10 cellular contexts compared by ENCODE assay signal in genomic region chr3:172201990-172202318, GRCh38.
DNase-seq lines count a peak whose midpoint lies in the region; ATAC-seq and TF ChIP-seq lines count a peak whose summit lies in the region.
"Had no signal": no experiment of that assay in that cellular context is flagged by ENCODE, and none has a peak within 500 bp of the region (broad histone marks: within the 10 kb centered on the region; RNA-seq: fewer than 3 reads in every experiment).

No MANE protein-coding gene starts in this region.

- TF ChIP-seq CTCF in natural killer cell (IDR thresholded peaks at IDR 0.05) = no peak

- 100% methylated on average over 1 of the region's 3 CpGs; no CpG with 5 or more reads in 1 of the 2 experiments for WGBS in mesodermal cell (ENCODE audit: insufficient coverage in 2 of 2), 2 experiments

- H3K36me3 ChIP-seq in mesodermal cell (ENCODE audit: control insufficient read depth, insufficient read depth, low read length) = peaks cover 38% of the 10 kb centered on the region

- H3K4me1 Mint-ChIP-seq in natural killer cell = peaks cover 58 to 66% of the 10 kb centered on the region in 2 donors
- peaks cover 51 to 62% of the 10 kb centered on the region in 2 donors for H3K4me1 Mint-ChIP-seq in natural killer cell treated with Interleukin-12 subunit alpha and Interleukin-12 subunit beta and Interleukin-15 and Interleukin-18, amount 100 ng/mL, for 72 hours (ENCODE audit: low read depth in 2 of 2)
- H3K4me1 Mint-ChIP-seq: activated CD4-positive, alpha-beta memory T cell treated with anti-CD3 and anti-CD28 coated beads, Interleukin-2, amount 10 ng/mL, durations not matched to agents 7 days and 5 days had no signal

- no peaks in the 10 kb centered on the region for H3K9me3 ChIP-seq in mesodermal cell (ENCODE audit: control insufficient read depth, low read length)

- H3K4me3 ChIP-seq in mesodermal cell (ENCODE audit: extremely low read depth, insufficient read depth, low read length, poor library complexity, severe bottlenecking) = no peak overlapping the region

- peak overlapping the region; percentile 22 to 29 for H3K27ac Mint-ChIP-seq in natural killer cell
- peak overlapping the region in 1 of 2 donors; percentile 79 for H3K27ac Mint-ChIP-seq in natural killer cell treated with Interleukin-12 subunit alpha and Interleukin-12 subunit beta and Interleukin-15 and Interleukin-18, amount 100 ng/mL, for 72 hours
- H3K27ac Mint-ChIP-seq: activated CD4-positive, alpha-beta memory T cell treated with anti-CD3 and anti-CD28 coated beads, Interleukin-2, amount 10 ng/mL, durations not matched to agents 7 days and 5 days had no signal

- H3K4me1 ChIP-seq in mesodermal cell (ENCODE audit: control insufficient read depth, insufficient read depth, low read length, poor library complexity, severe bottlenecking) = peaks cover 19% of the 10 kb centered on the region

- no peaks in the 10 kb centered on the region for H3K27me3 Mint-ChIP-seq in natural killer cell (ENCODE audit: low read depth in 2 of 2)
- H3K27me3 Mint-ChIP-seq in natural killer cell treated with Interleukin-12 subunit alpha and Interleukin-12 subunit beta and Interleukin-15 and Interleukin-18, amount 100 ng/mL, for 72 hours = no peaks in the 10 kb centered on the region
- H3K27me3 Mint-ChIP-seq: activated CD4-positive, alpha-beta memory T cell treated with anti-CD3 and anti-CD28 coated beads, Interleukin-2, amount 10 ng/mL, durations not matched to agents 7 days and 5 days; effector memory CD8-positive, alpha-beta T cell had no signal

- ATAC-seq in natural killer cell (no peak), HG03520 (IDR thresholded peaks at IDR 0.05; ENCODE audit: unreplicated experiment) (no peak)
- ATAC-seq in natural killer cell treated with Interleukin-12 subunit alpha and Interleukin-12 subunit beta and Interleukin-15 and Interleukin-18, amount 100 ng/mL, for 72 hours = no peak
- ATAC-seq: effector memory CD8-positive, alpha-beta T cell had no signal

- peak overlapping the region; percentile 19 for H3K27ac ChIP-seq in mesodermal cell (ENCODE audit: low read depth, low read length, severe bottlenecking)

- peaks cover 7% of the 10 kb centered on the region for H3K36me3 Mint-ChIP-seq in natural killer cell
- peaks cover 24% of the 10 kb centered on the region for H3K36me3 Mint-ChIP-seq in natural killer cell treated with Interleukin-12 subunit alpha and Interleukin-12 subunit beta and Interleukin-15 and Interleukin-18, amount 100 ng/mL, for 72 hours

- H3K4me3 Mint-ChIP-seq in natural killer cell = no peak overlapping the region
- no peak overlapping the region for H3K4me3 Mint-ChIP-seq in natural killer cell treated with Interleukin-12 subunit alpha and Interleukin-12 subunit beta and Interleukin-15 and Interleukin-18, amount 100 ng/mL, for 72 hours
- H3K4me3 Mint-ChIP-seq: activated CD4-positive, alpha-beta memory T cell treated with anti-CD3 and anti-CD28 coated beads, Interleukin-2, amount 10 ng/mL, durations not matched to agents 7 days and 5 days; effector memory CD8-positive, alpha-beta T cell had no signal

- intact Hi-C loops in natural killer cell (cut with micrococcal nuclease) = no loop called here

- DNase-seq in natural killer cell (no peak), dedifferentiated amniotic fluid mesenchymal stem cell (ENCODE audit: extremely low spot score) (peak; percentile 82), HK-2 (ENCODE audit: unreplicated experiment) (no peak), NCI-H345 (lab: John Stamatoyannopoulos, UW) (no peak), NCI-H2227 treated with DMSO at 0.1 percent for 48 hours (lab: John Stamatoyannopoulos, UW) (no peak)
- DNase-seq in natural killer cell treated with Interleukin-12 subunit alpha and Interleukin-12 subunit beta and Interleukin-15 and Interleukin-18, amount 100 ng/mL, for 72 hours (ENCODE audit: low spot score) = no peak
- DNase-seq: activated CD4-positive, alpha-beta memory T cell treated with anti-CD3 and anti-CD28 coated beads, Interleukin-2, amount 10 ng/mL, durations not matched to agents 7 days and 5 days; effector memory CD8-positive, alpha-beta T cell had no signal

- H3K9me3 Mint-ChIP-seq in natural killer cell = peaks cover 3% of the 10 kb centered on the region in 2 donors
- peaks cover 6% of the 10 kb centered on the region for H3K9me3 Mint-ChIP-seq in natural killer cell treated with Interleukin-12 subunit alpha and Interleukin-12 subunit beta and Interleukin-15 and Interleukin-18, amount 100 ng/mL, for 72 hours
